9 cellular contexts compared by ENCODE assay signal in the genomic region with DNA sequence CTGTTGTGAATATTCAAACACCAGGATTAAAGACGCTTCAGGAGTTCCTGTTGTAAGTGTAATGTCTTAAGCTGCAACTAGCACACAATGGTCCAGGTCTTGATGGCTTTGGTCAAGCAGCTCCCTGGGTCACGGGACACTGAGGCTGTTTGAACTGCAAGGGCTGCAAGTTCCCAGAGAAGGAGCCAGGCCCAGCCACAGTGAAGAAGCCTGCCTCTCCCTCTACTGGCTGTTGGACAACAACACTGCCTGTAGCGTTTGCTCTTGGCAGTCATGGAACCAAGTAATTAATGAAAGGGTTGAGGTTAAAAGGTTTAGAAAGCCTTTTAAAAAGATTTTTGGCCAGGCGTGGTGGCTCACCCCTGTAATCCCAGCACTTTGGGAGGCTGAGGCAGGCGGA. TPM values are rescaled to one million over a fixed set of nuclear protein-coding genes. Genes with fewer than 3 reads are reported as not detected.
A peak's percentile ranks its signal among the peaks of the same experiment; 100 is the strongest.
DNase-seq lines count a peak whose midpoint lies in the region; ATAC-seq and TF ChIP-seq lines count a peak whose summit lies in the region.
"Had no signal": no experiment of that assay in that cellular context is flagged by ENCODE, and none has a peak within 500 bp of the region (broad histone marks: within the 10 kb centered on the region; RNA-seq: fewer than 3 reads in every experiment).

No MANE protein-coding gene starts in this region.

- peak; percentile 23 for DNase-seq in NCI-H2196 (lab: John Stamatoyannopoulos, UW; ENCODE audit: unreplicated experiment)
- DNase-seq in NCI-H2196 treated with DMSO at 0.1 percent for 48 hours (lab: John Stamatoyannopoulos, UW; ENCODE audit: unreplicated experiment) = no peak
- peak; percentile 87 for DNase-seq in SK-MEL-5 (ENCODE audit: low read depth, low spot score)
- DNase-seq in heart left ventricle = peak in 3 of 5 donors; percentile 29 to 56 (median 32)
- peak; percentile 73 to 78 for DNase-seq in thyroid gland
- no peak for DNase-seq in CD1c-positive myeloid dendritic cell (ENCODE audit: extremely low spot score)
- DNase-seq in activated CD4-positive, alpha-beta T cell treated with anti-CD3 and anti-CD28 coated beads for 1 hour = no peak
- DNase-seq in activated naive CD4-positive, alpha-beta T cell treated with anti-CD3 and anti-CD28 coated beads for 36 hours = no peak

- TF ChIP-seq POLR2A in heart left ventricle (IDR thresholded peaks at IDR 0.05) = no peak
- no peak for TF ChIP-seq POLR2A in thyroid gland (IDR thresholded peaks at IDR 0.05)

- ATAC-seq in heart left ventricle = peak; percentile 62 to 84 (median 75)

- H3K4me3 Mint-ChIP-seq in activated naive CD4-positive, alpha-beta T cell treated with anti-CD3 and anti-CD28 coated beads for 36 hours = no peak overlapping the region

- H3K4me1 ChIP-seq in heart left ventricle (no peaks in the 10 kb centered on the region), thyroid gland (no peaks in the 10 kb centered on the region)

- H3K36me3 Mint-ChIP-seq in activated naive CD4-positive, alpha-beta T cell treated with anti-CD3 and anti-CD28 coated beads for 36 hours (ENCODE audit: low read depth) = no peaks in the 10 kb centered on the region

- H3K36me3 ChIP-seq in heart left ventricle (no peaks in the 10 kb centered on the region), thyroid gland (no peaks in the 10 kb centered on the region)
- H3K36me3 ChIP-seq: BLaER1 treated with 17β-estradiol and CSF1 and Interleukin-3, amounts not matched to agents 10 nM and 100 nM had no signal

- H3K27me3 Mint-ChIP-seq in activated naive CD4-positive, alpha-beta T cell treated with anti-CD3 and anti-CD28 coated beads for 36 hours (ENCODE audit: low read depth) = no peaks in the 10 kb centered on the region

- no peaks in the 10 kb centered on the region for H3K4me1 Mint-ChIP-seq in activated naive CD4-positive, alpha-beta T cell treated with anti-CD3 and anti-CD28 coated beads for 36 hours (ENCODE audit: low read depth)

- 54 to 64% (median 62%) methylated on average over 5 of the region's 5 CpGs for WGBS in heart left ventricle, 4 donors
- WGBS in thyroid gland, 2 donors = 58 to 61% methylated on average over 5 of the region's 5 CpGs

- TF ChIP-seq CTCF in heart left ventricle (IDR thresholded peaks at IDR 0.05) = peak in 10 of 12 donors; percentile 14 to 57 (median 34)
- peak in 2 of 6 experiments; percentile 41 to 47 for TF ChIP-seq CTCF in thyroid gland (IDR thresholded peaks at IDR 0.05)

- no peaks in the 10 kb centered on the region for H3K9me3 ChIP-seq in heart left ventricle
- no peaks in the 10 kb centered on the region for H3K9me3 ChIP-seq in thyroid gland
- H3K9me3 ChIP-seq: BLaER1 treated with 17β-estradiol and CSF1 and Interleukin-3, amounts not matched to agents 10 nM and 100 nM had no signal

- H3K27me3 ChIP-seq in heart left ventricle = no peaks in the 10 kb centered on the region
- H3K27me3 ChIP-seq in thyroid gland = no peaks in the 10 kb centered on the region
- H3K27me3 ChIP-seq: BLaER1 treated with 17β-estradiol and CSF1 and Interleukin-3, amounts not matched to agents 10 nM and 100 nM had no signal

- no peak overlapping the region for H3K27ac ChIP-seq in heart left ventricle
- H3K27ac ChIP-seq in thyroid gland = no peak overlapping the region
- H3K27ac ChIP-seq: BLaER1 treated with 17β-estradiol and CSF1 and Interleukin-3, amounts not matched to agents 10 nM and 100 nM had no signal

- H3K9me3 Mint-ChIP-seq in activated naive CD4-positive, alpha-beta T cell treated with anti-CD3 and anti-CD28 coated beads for 36 hours = no peaks in the 10 kb centered on the region

- CTCF ChIA-PET in activated naive CD4-positive, alpha-beta T cell treated with anti-CD3 and anti-CD28 coated beads for 36 hours (lab: Charles Lee) = interaction anchor here (0.5 kb wide), 1 partner anchor 262 kb away, joined by 3 read pairs; no protein-coding TSS in a partner anchor

- in situ Hi-C loops in SK-MEL-5 (cut with HindIII; ENCODE audit: low pct_unique_long_range_greater_than_20kb, low sequenced_read_pairs) = no loop called here

- no peak overlapping the region for H3K4me3 ChIP-seq in heart left ventricle
- H3K4me3 ChIP-seq in thyroid gland (replicated peaks in 1 of 3) = no peak overlapping the region
- H3K4me3 ChIP-seq: BLaER1 treated with 17β-estradiol and CSF1 and Interleukin-3, amounts not matched to agents 10 nM and 100 nM had no signal

- intact Hi-C loops in heart left ventricle (cut with DNase I) = loop anchor here in 1 of 10 donors (2.0 kb wide), 1 partner anchor 291 kb away; no protein-coding TSS in a partner anchor
- intact Hi-C loops in thyroid gland (cut with DNase I) = no loop called here
- intact Hi-C loops in activated naive CD4-positive, alpha-beta T cell treated with anti-CD3 and anti-CD28 coated beads for 36 hours (cut with micrococcal nuclease) = no loop called here

- no peak overlapping the region for H3K27ac Mint-ChIP-seq in activated naive CD4-positive, alpha-beta T cell treated with anti-CD3 and anti-CD28 coated beads for 36 hours

RNA-seq across cellular contexts. Expression of a gene that starts 31.9 kb away (rescaled TPM):
- total RNA-seq in SK-MEL-5 (2014; rRNA removed; shearing (Covaris generic)) = 57.7 and 68.7 TPM in 2 replicates
- 225 and 230 TPM in 2 replicates for polyA plus RNA-seq in SK-MEL-5 (2015; cell fraction: cytosol; rRNA removed)
- polyA plus RNA-seq in SK-MEL-5 (2015; cell fraction: nucleus; rRNA removed) = 216 and 307 TPM in 2 replicates
- total RNA-seq in heart left ventricle = 10 to 100 TPM in 8 of 9 donors, 1 to 10 TPM in 1; 9.9 to 47.3 (median 14.9) TPM
- 10 to 100 TPM; 13.8 to 21.5 TPM for polyA plus RNA-seq in heart left ventricle
- 10 to 100 TPM; 30.1 to 51.5 (median 37.6) TPM for total RNA-seq in thyroid gland
- total RNA-seq in activated naive CD4-positive, alpha-beta T cell treated with anti-CD3 and anti-CD28 coated beads for 36 hours = 10 to 100 TPM; 42.8 to 44.0 TPM

Comparison
In these comparisons a context has a peak if more than half of its experiments do, and no peak if none do; other contexts are left out.
1. DNase-seq: peak in NCI-H2196 (single experiment), SK-MEL-5 (single experiment), heart left ventricle (3 of 5) and thyroid gland (2 of 2); none in NCI-H2196 treated with DMSO at 0.1 percent for 48 hours (single experiment), CD1c-positive myeloid dendritic cell (single experiment), activated CD4-positive, alpha-beta T cell treated with anti-CD3 and anti-CD28 coated beads for 1 hour (single experiment) and activated naive CD4-positive, alpha-beta T cell treated with anti-CD3 and anti-CD28 coated beads for 36 hours (single experiment).